1 cellular context compared by ENCODE assay signal in genomic region chr15:90716976-90717821, GRCh38.
TF ChIP-seq lines count a peak whose summit lies in the region.

Gene BLM (plus strand): TSS chr15:90717346. CDS start chr15:90747393, 30,047 bp downstream.

TF ChIP-seq in GM12878, 131 proteins besides CTCF, POLR2A, EP300 and RAD21 (continued from another document and continues in another):
- TF ChIP-seq TCF3 (IDR thresholded peaks at IDR 0.05; ENCODE audit: borderline replicate concordance, insufficient read depth, low read depth, low read length), result peak; percentile 8; the same call in 1 of the 2 replicates
- TF ChIP-seq TCF7 (IDR thresholded peaks at IDR 0.05; ENCODE audit: borderline replicate concordance), result no peak
- no peak for TF ChIP-seq ZNF217 (IDR thresholded peaks at IDR 0.05)
- no peak for TF ChIP-seq PRDM15 (CRISPR knock-in tag; IDR thresholded peaks at IDR 0.05)
- no peak for TF ChIP-seq MEF2B (IDR thresholded peaks at IDR 0.05; ENCODE audit: partially characterized antibody, poor library complexity, severe bottlenecking)
- TF ChIP-seq RBBP5 (conservative IDR thresholded peaks at IDR 0.05), result no peak
- peak; percentile 24 for TF ChIP-seq E2F8 (IDR thresholded peaks at IDR 0.05; ENCODE audit: low read depth, partially characterized antibody)
- no peak for TF ChIP-seq ZNF274 (IDR thresholded peaks at IDR 0.05; ENCODE audit: insufficient read depth, insufficient read length)
- TF ChIP-seq NR2C2 (IDR thresholded peaks at IDR 0.05; ENCODE audit: borderline replicate concordance, control insufficient read depth, insufficient read length, low read depth), result no peak
- TF ChIP-seq ZNF24 (IDR thresholded peaks at IDR 0.05), result no peak
- TF ChIP-seq ZSCAN29 (IDR thresholded peaks at IDR 0.05), result no peak
- peak; percentile 98 for TF ChIP-seq POLR2AphosphoS5 (IDR thresholded peaks at IDR 0.05; ENCODE audit: low read length)
- TF ChIP-seq KAT2A (conservative IDR thresholded peaks at IDR 0.05; ENCODE audit: control insufficient read depth, low read depth, low read length), result no peak
- TF ChIP-seq CBX5 (IDR thresholded peaks at IDR 0.05; ENCODE audit: low read depth), result no peak
- no peak for TF ChIP-seq MEF2A (IDR thresholded peaks at IDR 0.05; ENCODE audit: insufficient read depth, low read depth, low read length)
- TF ChIP-seq MXI1 (IDR thresholded peaks at IDR 0.05; ENCODE audit: low read depth, low read length), result peak; percentile 98
- no peak for TF ChIP-seq JUND (IDR thresholded peaks at IDR 0.05; ENCODE audit: low read depth, low read length)
- peak; percentile 99 for TF ChIP-seq SIN3A (IDR thresholded peaks at IDR 0.05; ENCODE audit: low read depth, low read length)
- TF ChIP-seq NR2F1 (conservative IDR thresholded peaks at IDR 0.05), result no peak
- TF ChIP-seq BMI1 (IDR thresholded peaks at IDR 0.05; ENCODE audit: borderline replicate concordance), result no peak
- no peak for TF ChIP-seq SMC3 (IDR thresholded peaks at IDR 0.05; ENCODE audit: borderline replicate concordance, low read length)
- TF ChIP-seq RELA (IDR thresholded peaks at IDR 0.05; ENCODE audit: borderline replicate concordance, partially characterized antibody), result no peak
- no peak; the same call in none of the 2 replicates for TF ChIP-seq RUNX3 (IDR thresholded peaks at IDR 0.05; ENCODE audit: low read length)
- peak; percentile 58; the same call in 1 of the 2 replicates for TF ChIP-seq MAX (IDR thresholded peaks at IDR 0.05; ENCODE audit: low read depth, low read length)
- TF ChIP-seq ZNF687 (IDR thresholded peaks at IDR 0.05), result no peak
- no peak for TF ChIP-seq REST (IDR thresholded peaks at IDR 0.05; ENCODE audit: low read depth, low read length)
- no peak for TF ChIP-seq SREBF2 (IDR thresholded peaks at IDR 0.05; ENCODE audit: low read length)
- TF ChIP-seq CHD4 (IDR thresholded peaks at IDR 0.05), result no peak
- no peak; the same call in 1 of the 2 replicates for TF ChIP-seq NFYA (IDR thresholded peaks at IDR 0.05; ENCODE audit: borderline replicate concordance, low read depth, low read length)
- no peak for TF ChIP-seq KLF5 (IDR thresholded peaks at IDR 0.05; ENCODE audit: partially characterized antibody)
- TF ChIP-seq DPF2 (IDR thresholded peaks at IDR 0.05), result 0 out of 2 replicates have a peak, but pooled peaks have one; percentile 35
- TF ChIP-seq IRF4 (IDR thresholded peaks at IDR 0.05; ENCODE audit: low read depth, low read length), result no peak
- no peak for TF ChIP-seq IRF5 (IDR thresholded peaks at IDR 0.05; ENCODE audit: borderline replicate concordance)
- TF ChIP-seq LARP7 (IDR thresholded peaks at IDR 0.05), result peak; percentile 38; the same call in 1 of the 2 replicates
- no peak for TF ChIP-seq EGR1 (IDR thresholded peaks at IDR 0.05; ENCODE audit: borderline replicate concordance in 1 of 2, low read depth in 2 of 2, low read length in 2 of 2)
- TF ChIP-seq POU2F2 (IDR thresholded peaks at IDR 0.05; ENCODE audit: borderline replicate concordance, low read depth, low read length), result peak; percentile 49; the same call in 2 of the 3 replicates
- TF ChIP-seq SIX5 (IDR thresholded peaks at IDR 0.05; ENCODE audit: low read depth, low read length, severe bottlenecking), result no peak
- peak; percentile 89 for TF ChIP-seq RAD51 (IDR thresholded peaks at IDR 0.05)
- no peak for TF ChIP-seq HSF1 (IDR thresholded peaks at IDR 0.05; ENCODE audit: low read depth, low read length)
- TF ChIP-seq RFX5 (IDR thresholded peaks at IDR 0.05; ENCODE audit: low read depth, low read length), result no peak
- TF ChIP-seq SUZ12 (IDR thresholded peaks at IDR 0.05; ENCODE audit: unreplicated experiment), result no peak
- TF ChIP-seq BACH1 (IDR thresholded peaks at IDR 0.05; ENCODE audit: borderline replicate concordance), result 0 out of 2 replicates have a peak, but pooled peaks have one; percentile 54
- TF ChIP-seq STAT1 (conservative IDR thresholded peaks at IDR 0.05), result no peak
- TF ChIP-seq CBX3 (IDR thresholded peaks at IDR 0.05; ENCODE audit: borderline replicate concordance, low read depth), result no peak
- peak; percentile 95 for TF ChIP-seq SP1 (IDR thresholded peaks at IDR 0.05; ENCODE audit: low read depth, low read length)
- TF ChIP-seq E4F1 (IDR thresholded peaks at IDR 0.05; ENCODE audit: borderline replicate concordance, partially characterized antibody), result no peak
